ENCODE assay signal across 27 cellular contexts in the genomic region with DNA sequence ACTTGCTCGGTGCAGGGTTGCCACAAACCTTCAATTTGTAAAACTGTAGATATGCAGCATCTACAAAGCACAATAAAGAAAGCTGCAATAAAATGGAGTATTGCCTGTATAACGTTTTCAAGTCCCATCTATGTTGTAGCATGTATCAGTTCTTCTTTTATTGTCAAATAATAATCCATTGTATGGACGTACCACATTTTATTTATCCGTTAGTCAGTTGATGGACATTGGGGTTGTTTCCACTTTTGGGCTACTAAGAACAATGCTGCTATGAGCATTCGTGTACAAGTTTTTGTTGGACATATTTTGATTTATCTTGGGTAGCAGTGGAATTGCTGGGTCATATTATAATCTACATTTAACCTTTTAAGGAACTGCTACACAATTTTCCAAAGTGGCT.
"Had no signal": no experiment of that assay in that cellular context is flagged by ENCODE, and none has a peak within 500 bp of the region (broad histone marks: within the 10 kb centered on the region; RNA-seq: fewer than 3 reads in every experiment).

No MANE protein-coding gene starts in this region.

- H3K4me1 ChIP-seq: stomach, suprapubic skin, testis, thyroid gland, tibial artery, tibial nerve, transverse colon, upper lobe of left lung, upper lobe of right lung, uterus, vagina had no signal

- H3K27ac ChIP-seq: stomach, suprapubic skin, testis, thoracic aorta, thyroid gland, tibial artery, tibial nerve, transverse colon, upper lobe of left lung, upper lobe of right lung, uterus, vagina had no signal

- ATAC-seq: stimulated activated effector memory CD8-positive, alpha-beta T cell treated with anti-CD3 and anti-CD28 coated beads, Interleukin-12 subunit alpha, Interleukin-12 subunit beta, amount 100 ng/mL, for 72 hours; stimulated activated memory B cell treated with anti-CD40 and anti-IgM and Interleukin-4, amounts not matched to agents 10 μg/mL and 1 μg/mL and 100 μg/mL, for 72 hours; stimulated activated naive B cell treated with anti-CD40 and anti-IgM and Interleukin-4, amounts not matched to agents 10 μg/mL and 1 μg/mL and 100 μg/mL, for 72 hours; stimulated activated naive CD8-positive, alpha-beta T cell treated with anti-CD3 and anti-CD28 coated beads, Interleukin-15, amount 100 ng/mL, for 72 hours; stimulated activated naive CD8-positive, alpha-beta T cell treated with anti-CD3 and anti-CD28 coated beads, Interleukin-15, Interleukin-2, amounts not matched to agents 100 U/mL and 50 U/mL, for 24 hours; upper lobe of right lung had no signal

- H3K4me3 ChIP-seq: stomach, suprapubic skin, testis, thoracic aorta, thyroid gland, tibial artery, tibial nerve, transverse colon, upper lobe of left lung, upper lobe of right lung, uterus, vagina had no signal

- FAIRE-seq: urothelium cell line had no signal

- H3K27me3 ChIP-seq: stomach, suprapubic skin, testis, thyroid gland, tibial artery, tibial nerve, transverse colon, upper lobe of left lung, upper lobe of right lung, uterus, vagina had no signal

- H3K9me3 ChIP-seq: stomach, suprapubic skin, testis, thoracic aorta, thyroid gland, tibial artery, tibial nerve, transverse colon, upper lobe of left lung, upper lobe of right lung, uterus, vagina had no signal

- H3K36me3 ChIP-seq: stomach, suprapubic skin, thoracic aorta, thyroid gland, tibial artery, tibial nerve, transverse colon, upper lobe of left lung, upper lobe of right lung, uterus, vagina had no signal

- DNase-seq: stimulated activated CD4-positive, alpha-beta T cell treated with anti-CD3 and anti-CD28 coated beads, Interleukin-2, amount 100 ng/mL, for 48 hours; stimulated activated CD4-positive, alpha-beta T cell treated with anti-CD3 and anti-CD28 coated beads, Interleukin-4, amount 100 ng/mL, for 1 hour; stimulated activated CD4-positive, alpha-beta T cell treated with anti-CD3 and anti-CD28 coated beads, Interleukin-4, amount 100 ng/mL, for 24 hours; stimulated activated CD4-positive, alpha-beta T cell treated with anti-CD3 and anti-CD28 coated beads, Interleukin-4, amount 100 ng/mL, for 4 hours; stimulated activated CD8-positive, alpha-beta memory T cell treated with anti-CD3 and anti-CD28 coated beads, Interleukin-4, amount 100 ng/mL, for 48 hours; stimulated activated naive B cell treated with anti-CD40 and anti-IgM and Interleukin-4, amounts not matched to agents 10 μg/mL and 1 μg/mL and 100 μg/mL, for 72 hours; stimulated activated naive CD4-positive, alpha-beta T cell; stimulated activated naive CD4-positive, alpha-beta T cell treated with Interleukin-2 at 50 U/mL for 16 hours; stimulated activated naive CD8-positive, alpha-beta T cell treated with anti-CD3 and anti-CD28 coated beads, Interleukin-15, amount 100 ng/mL, for 72 hours; stimulated activated naive CD8-positive, alpha-beta T cell treated with anti-CD3 and anti-CD28 coated beads, Interleukin-15, Interleukin-2, amounts not matched to agents 100 U/mL and 50 U/mL, for 24 hours; stomach; substantia nigra; testis; thyroid gland; tibial artery; transverse colon; trophoblast cell; upper lobe of left lung; upper lobe of right lung; uterus had no signal
